ENCODE assay signal across 13 cellular contexts in genomic region chr1:36170643-36171412, GRCh38. TPM values are rescaled to one million over a fixed set of nuclear protein-coding genes. Genes with fewer than 3 reads are reported as not detected.
DNase-seq lines count a peak whose midpoint lies in the region; ATAC-seq and TF ChIP-seq lines count a peak whose summit lies in the region.
"Had no signal": no experiment of that assay in that cellular context is flagged by ENCODE, and none has a peak within 500 bp of the region (broad histone marks: within the 10 kb centered on the region; RNA-seq: fewer than 3 reads in every experiment).

No MANE protein-coding gene starts in this region.

- no peaks in the 10 kb centered on the region for H3K27me3 Mint-ChIP-seq in CD8-positive, alpha-beta memory T cell
- no peaks in the 10 kb centered on the region for H3K27me3 Mint-ChIP-seq in activated CD4-positive, alpha-beta memory T cell treated with anti-CD3 and anti-CD28 coated beads for 36 hours
- H3K27me3 Mint-ChIP-seq: progenitor cell of endocrine pancreas had no signal

- H3K9ac ChIP-seq in rectal smooth muscle tissue (ENCODE audit: low read length): no peak overlapping the region

- CTCF ChIA-PET in CD8-positive, alpha-beta memory T cell (lab: Charles Lee): interaction anchor here (0.7 to 15.1 kb wide), 5 partner anchors 11 to 81 kb away, joined by 3 to 113 read pairs (median 11); partner anchors contain the start of gene TRAPPC3
- CTCF ChIA-PET in activated CD4-positive, alpha-beta memory T cell treated with anti-CD3 and anti-CD28 coated beads for 36 hours (lab: Charles Lee): interaction anchor here (0.8 to 3.0 kb wide), 4 partner anchors 17 to 115 kb away, joined by 3 to 10 read pairs (median 5); partner anchors contain the start of gene TRAPPC3

- H3K4me3 Mint-ChIP-seq in CD8-positive, alpha-beta memory T cell: peak overlapping the region in 1 of 7 donors; percentile 65
- H3K4me3 Mint-ChIP-seq in activated CD4-positive, alpha-beta memory T cell treated with anti-CD3 and anti-CD28 coated beads for 36 hours: no peak overlapping the region

- no peak for TF ChIP-seq POLR2A in Peyer's patch (IDR thresholded peaks at IDR 0.05)

- peaks cover 20% of the 10 kb centered on the region for H3K4me1 ChIP-seq in CD8-positive, alpha-beta memory T cell (ENCODE audit: insufficient read depth, low read length)
- H3K4me1 ChIP-seq in rectal smooth muscle tissue (ENCODE audit: control insufficient read depth, insufficient read depth, low read length) (peaks cover 35% of the 10 kb centered on the region), Peyer's patch (peaks cover 0 to 37% (median 0%) of the 10 kb centered on the region in 4 donors)

- TF ChIP-seq CTCF in WERI-Rb-1 (IDR thresholded peaks at IDR 0.05; ENCODE audit: low read depth, low read length): no peak
- TF ChIP-seq CTCF in Peyer's patch (IDR thresholded peaks at IDR 0.05): no peak

- H3K4me3 ChIP-seq in CD8-positive, alpha-beta memory T cell (ENCODE audit: low read length): no peak overlapping the region
- H3K4me3 ChIP-seq in WERI-Rb-1 (ENCODE audit: low read depth, low read length) (no peak overlapping the region), rectal smooth muscle tissue (ENCODE audit: low read length) (no peak overlapping the region), Peyer's patch (no peak overlapping the region)

- POLR2A ChIA-PET in CD8-positive, alpha-beta memory T cell (lab: Charles Lee): interaction anchor here (1.0 kb wide), 1 partner anchor 11 kb away, joined by 4 read pairs; no protein-coding TSS in a partner anchor
- POLR2A ChIA-PET in activated CD4-positive, alpha-beta memory T cell treated with anti-CD3 and anti-CD28 coated beads for 36 hours (lab: Charles Lee): no interaction called here

- H3K9me3 ChIP-seq in CD8-positive, alpha-beta memory T cell (ENCODE audit: low read length): no peaks in the 10 kb centered on the region
- no peaks in the 10 kb centered on the region for H3K9me3 ChIP-seq in WERI-Rb-1 (ENCODE audit: severe bottlenecking)
- no peaks in the 10 kb centered on the region for H3K9me3 ChIP-seq in Peyer's patch

- H3K27ac Mint-ChIP-seq in CD8-positive, alpha-beta memory T cell: peak overlapping the region in 7 of 8 donors; percentile 19 to 88 (median 77)
- H3K27ac Mint-ChIP-seq in activated CD4-positive, alpha-beta memory T cell treated with anti-CD3 and anti-CD28 coated beads for 36 hours: no peak overlapping the region
- H3K27ac Mint-ChIP-seq: progenitor cell of endocrine pancreas had no signal

- peaks cover 30 to 51% (median 36%) of the 10 kb centered on the region in 3 donors for H3K4me1 Mint-ChIP-seq in CD8-positive, alpha-beta memory T cell
- H3K4me1 Mint-ChIP-seq in activated CD4-positive, alpha-beta memory T cell treated with anti-CD3 and anti-CD28 coated beads for 36 hours (ENCODE audit: low read depth): peaks cover 24% of the 10 kb centered on the region

- intact Hi-C loops in Right ventricle myocardium superior (cut with DNase I): no loop called here
- intact Hi-C loops in activated CD4-positive, alpha-beta memory T cell treated with anti-CD3 and anti-CD28 coated beads for 36 hours (cut with micrococcal nuclease): no loop called here

- no peak overlapping the region for H3K27ac ChIP-seq in CD8-positive, alpha-beta memory T cell (ENCODE audit: low read depth, low read length)
- H3K27ac ChIP-seq in WERI-Rb-1 (peak overlapping the region; percentile 88), rectal smooth muscle tissue (ENCODE audit: low read depth, low read length) (peak overlapping the region; percentile 3), Peyer's patch (no peak overlapping the region)
- H3K27ac ChIP-seq: C4-2B had no signal

- ATAC-seq in Right ventricle myocardium superior (ENCODE audit: poor library complexity): peak; percentile 39
- ATAC-seq: Panc1 had no signal

- DNase-seq in CD8-positive, alpha-beta memory T cell: no peak
- DNase-seq in WERI-Rb-1 (no peak), Right ventricle myocardium superior (no peak), Peyer's patch (no peak), GM19240 (ENCODE audit: insufficient read length, low spot score) (no peak)
- DNase-seq in activated CD4-positive, alpha-beta memory T cell treated with anti-CD3 and anti-CD28 coated beads for 36 hours: no peak
- DNase-seq: NCI-H1930, NCI-H526, T1000 had no signal

- no peaks in the 10 kb centered on the region for H3K9me3 Mint-ChIP-seq in CD8-positive, alpha-beta memory T cell
- H3K9me3 Mint-ChIP-seq in activated CD4-positive, alpha-beta memory T cell treated with anti-CD3 and anti-CD28 coated beads for 36 hours: no peaks in the 10 kb centered on the region

- H3K36me3 Mint-ChIP-seq in CD8-positive, alpha-beta memory T cell: peaks cover 5 to 83% (median 6%) of the 10 kb centered on the region in 3 donors
- peaks cover 33% of the 10 kb centered on the region for H3K36me3 Mint-ChIP-seq in activated CD4-positive, alpha-beta memory T cell treated with anti-CD3 and anti-CD28 coated beads for 36 hours

- H3K36me3 ChIP-seq in CD8-positive, alpha-beta memory T cell (ENCODE audit: insufficient read depth, low read length): peaks cover 56% of the 10 kb centered on the region
- H3K36me3 ChIP-seq in WERI-Rb-1 (peaks cover 76% of the 10 kb centered on the region), rectal smooth muscle tissue (ENCODE audit: control insufficient read depth, insufficient read depth, low read length) (peaks cover 41% of the 10 kb centered on the region), Peyer's patch (peaks cover 0 to 60% (median 0%) of the 10 kb centered on the region in 3 donors)

- H3K27me3 ChIP-seq in CD8-positive, alpha-beta memory T cell (ENCODE audit: insufficient read depth, low read length, poor library complexity, severe bottlenecking): no peaks in the 10 kb centered on the region
- H3K27me3 ChIP-seq in WERI-Rb-1 (ENCODE audit: insufficient read depth, low read depth, severe bottlenecking) (no peaks in the 10 kb centered on the region), rectal smooth muscle tissue (ENCODE audit: control insufficient read depth, insufficient read depth, low read length) (no peaks in the 10 kb centered on the region), Peyer's patch (no peaks in the 10 kb centered on the region)

RNA-seq across cellular contexts. Expression of gene MAP7D1, which starts 14.9 kb away (rescaled TPM):
- 100 to 1,000 TPM; 183 to 185 TPM for total RNA-seq in CD8-positive, alpha-beta memory T cell
- 55.4 TPM for polyA plus RNA-seq in CD8-positive, alpha-beta memory T cell
- total RNA-seq in Right ventricle myocardium superior (390 TPM), Peyer's patch (10 to 100 TPM; 38.2 to 62.7 (median 46.4) TPM)
- total RNA-seq in activated CD4-positive, alpha-beta memory T cell treated with anti-CD3 and anti-CD28 coated beads for 36 hours: 100 to 1,000 TPM; 138 to 143 TPM

RNA-seq across cellular contexts. Expression of gene TRAPPC3, which starts 21.5 kb away (rescaled TPM):
- 10 to 100 TPM; 61.7 to 63.1 TPM for total RNA-seq in CD8-positive, alpha-beta memory T cell
- polyA plus RNA-seq in CD8-positive, alpha-beta memory T cell: 117 TPM
- total RNA-seq in Right ventricle myocardium superior: 59.6 TPM
- total RNA-seq in Peyer's patch: 100 to 1,000 TPM in 1 of 4 donors, 10 to 100 TPM in 3; 56.2 to 113 (median 73.7) TPM
- 10 to 100 TPM; 56.7 to 56.8 TPM for total RNA-seq in activated CD4-positive, alpha-beta memory T cell treated with anti-CD3 and anti-CD28 coated beads for 36 hours

RNA-seq across cellular contexts. Expression of gene COL8A2, which starts 45.8 kb away (rescaled TPM):
- total RNA-seq in CD8-positive, alpha-beta memory T cell: under 1 TPM; 0.07 to 0.18 TPM
- not detected for polyA plus RNA-seq in CD8-positive, alpha-beta memory T cell
- total RNA-seq in Right ventricle myocardium superior: 1.4 TPM
- 1 to 10 TPM in 3 of 4 donors, under 1 TPM in 1; 0.83 to 1.3 (median 1.1) TPM for total RNA-seq in Peyer's patch
- not detected for total RNA-seq in activated CD4-positive, alpha-beta memory T cell treated with anti-CD3 and anti-CD28 coated beads for 36 hours

RNA-seq across cellular contexts. Expression of gene THRAP3, which starts 53.4 kb away (rescaled TPM):
- total RNA-seq in CD8-positive, alpha-beta memory T cell: 100 to 1,000 TPM; 167 to 168 TPM
- polyA plus RNA-seq in CD8-positive, alpha-beta memory T cell: 100 TPM
- total RNA-seq in Right ventricle myocardium superior (57.6 TPM), Peyer's patch (10 to 100 TPM; 49.5 to 99.0 (median 64.4) TPM)
- 100 to 1,000 TPM; 135 to 138 TPM for total RNA-seq in activated CD4-positive, alpha-beta memory T cell treated with anti-CD3 and anti-CD28 coated beads for 36 hours

Comparison
In these comparisons a context has a peak if more than half of its experiments do, and no peak if none do; other contexts are left out.
1. H3K27ac ChIP-seq: peak in WERI-Rb-1 (single experiment) and rectal smooth muscle tissue (single experiment); none in CD8-positive, alpha-beta memory T cell (single experiment) and Peyer's patch (0 of 4).